ENCODE assay signal across 20 cellular contexts in genomic region chr20:50092436-50092835, GRCh38. TPM values are rescaled to one million over a fixed set of nuclear protein-coding genes. Genes with fewer than 3 reads are reported as not detected.
DNase-seq lines count a peak whose midpoint lies in the region; ATAC-seq and TF ChIP-seq lines count a peak whose summit lies in the region.
"Had no signal": no experiment of that assay in that cellular context is flagged by ENCODE, and none has a peak within 500 bp of the region (broad histone marks: within the 10 kb centered on the region; RNA-seq: fewer than 3 reads in every experiment).

No MANE protein-coding gene starts in this region.

- H3K4me3 ChIP-seq in CD4-positive, CD25-positive, alpha-beta regulatory T cell (ENCODE audit: low read depth, low read length): no peak overlapping the region
- H3K4me3 ChIP-seq in PC-3 (ENCODE audit: low read length) (no peak overlapping the region), left lung (no peak overlapping the region)
- H3K4me3 ChIP-seq: gastroesophageal sphincter, HAP-1, MG63, right atrium auricular region had no signal

- H3K36me3 Mint-ChIP-seq in CD4-positive, CD25-positive, alpha-beta regulatory T cell: peaks cover 25% of the 10 kb centered on the region
- peaks cover 12% of the 10 kb centered on the region for H3K36me3 Mint-ChIP-seq in endothelial cell (ENCODE audit: low read depth, unreplicated experiment)
- peaks cover 0 to 83% (median 11%) of the 10 kb centered on the region in 3 donors for H3K36me3 Mint-ChIP-seq in naive thymus-derived CD8-positive, alpha-beta T cell

- H3K9me3 Mint-ChIP-seq in CD4-positive, CD25-positive, alpha-beta regulatory T cell: no peaks in the 10 kb centered on the region
- no peaks in the 10 kb centered on the region for H3K9me3 Mint-ChIP-seq in endothelial cell (ENCODE audit: unreplicated experiment)
- H3K9me3 Mint-ChIP-seq in naive thymus-derived CD8-positive, alpha-beta T cell: no peaks in the 10 kb centered on the region
- H3K9me3 Mint-ChIP-seq: activated CD4-positive, alpha-beta T cell treated with anti-CD3 and anti-CD28 coated beads, Interleukin-2, amount 10 ng/mL, durations not matched to agents 7 days and 5 days; activated T-helper 1 cell treated with anti-CD3 and anti-CD28 coated beads, Interleukin-12 subunit alpha, Interleukin-12 subunit beta, Interleukin-2, Interleukin-4 antibody, amounts not matched to agents 30 ng/mL and 10 ng/mL and 1 ng/mL, durations not matched to agents 14 hours and 24 hours and 36 hours; effector memory CD8-positive, alpha-beta T cell had no signal

- H3K4me3 Mint-ChIP-seq in CD4-positive, CD25-positive, alpha-beta regulatory T cell: no peak overlapping the region
- no peak overlapping the region for H3K4me3 Mint-ChIP-seq in endothelial cell (ENCODE audit: unreplicated experiment)
- no peak overlapping the region for H3K4me3 Mint-ChIP-seq in naive thymus-derived CD8-positive, alpha-beta T cell
- H3K4me3 Mint-ChIP-seq: activated CD4-positive, alpha-beta T cell treated with anti-CD3 and anti-CD28 coated beads, Interleukin-2, amount 10 ng/mL, durations not matched to agents 7 days and 5 days; activated T-helper 1 cell treated with anti-CD3 and anti-CD28 coated beads, Interleukin-12 subunit alpha, Interleukin-12 subunit beta, Interleukin-2, Interleukin-4 antibody, amounts not matched to agents 30 ng/mL and 10 ng/mL and 1 ng/mL, durations not matched to agents 14 hours and 24 hours and 36 hours; effector memory CD8-positive, alpha-beta T cell had no signal

- H3K4me1 ChIP-seq in CD4-positive, CD25-positive, alpha-beta regulatory T cell (ENCODE audit: control insufficient read depth, insufficient read depth, low read length, poor library complexity, severe bottlenecking): no peaks in the 10 kb centered on the region
- H3K4me1 ChIP-seq in PC-3 (ENCODE audit: insufficient read depth, low read length) (peaks cover 8% of the 10 kb centered on the region), left lung (peaks cover 0 to 7% of the 10 kb centered on the region in 2 donors)
- H3K4me1 ChIP-seq: HAP-1 had no signal

- peaks cover 29% of the 10 kb centered on the region for H4K20me1 ChIP-seq in PC-3 (ENCODE audit: low read length)

- no peaks in the 10 kb centered on the region for H3K27me3 Mint-ChIP-seq in CD4-positive, CD25-positive, alpha-beta regulatory T cell
- H3K27me3 Mint-ChIP-seq in endothelial cell (ENCODE audit: unreplicated experiment): no peaks in the 10 kb centered on the region
- no peaks in the 10 kb centered on the region for H3K27me3 Mint-ChIP-seq in naive thymus-derived CD8-positive, alpha-beta T cell
- H3K27me3 Mint-ChIP-seq: activated CD4-positive, alpha-beta T cell treated with anti-CD3 and anti-CD28 coated beads, Interleukin-2, amount 10 ng/mL, durations not matched to agents 7 days and 5 days; effector memory CD8-positive, alpha-beta T cell had no signal

- no peaks in the 10 kb centered on the region for H3K27me3 ChIP-seq in CD4-positive, CD25-positive, alpha-beta regulatory T cell (ENCODE audit: control insufficient read depth, insufficient read depth, low read length)
- H3K27me3 ChIP-seq in PC-3 (ENCODE audit: low read length) (no peaks in the 10 kb centered on the region), left lung (no peaks in the 10 kb centered on the region)
- H3K27me3 ChIP-seq: gastroesophageal sphincter, MG63, right atrium auricular region had no signal

- H3K4me2 ChIP-seq in PC-3 (ENCODE audit: low read length): no peak overlapping the region

- no peak overlapping the region for H2AFZ ChIP-seq in PC-3 (ENCODE audit: low read length)

- no peak overlapping the region for H3K27ac ChIP-seq in CD4-positive, CD25-positive, alpha-beta regulatory T cell (ENCODE audit: insufficient read depth, low read length, poor library complexity, severe bottlenecking)
- H3K27ac ChIP-seq in PC-3 (ENCODE audit: low read length) (no peak overlapping the region), left lung (no peak overlapping the region)
- H3K27ac ChIP-seq: right atrium auricular region had no signal

- ATAC-seq in CD4-positive, CD25-positive, alpha-beta regulatory T cell (ENCODE audit: low read depth in 2 of 2): no peak
- ATAC-seq in PC-3: no peak
- no peak for ATAC-seq in naive thymus-derived CD8-positive, alpha-beta T cell
- no peak for ATAC-seq in GM18511 (IDR thresholded peaks at IDR 0.05; ENCODE audit: unreplicated experiment)
- no peak for ATAC-seq in left lung
- ATAC-seq: effector memory CD8-positive, alpha-beta T cell; gastroesophageal sphincter had no signal

- intact Hi-C loops in PC-3 (cut with micrococcal nuclease) (no loop called here), left lung (cut with DNase I) (no loop called here)

- H3K9ac ChIP-seq in PC-3 (ENCODE audit: low read length): no peak overlapping the region

- TF ChIP-seq CTCF in PC-3 (conservative IDR thresholded peaks at IDR 0.05; ENCODE audit: low read depth, low read length): no peak
- no peak for TF ChIP-seq CTCF in endothelial cell (IDR thresholded peaks at IDR 0.05; ENCODE audit: unreplicated experiment)
- TF ChIP-seq CTCF in left lung (IDR thresholded peaks at IDR 0.05): no peak

- CTCF ChIA-PET in PC-3 (lab: Charles Lee): interaction anchor here (0.5 kb wide), 1 partner anchor 16 kb away, joined by 3 read pairs; no protein-coding TSS in a partner anchor

- DNase-seq in CD4-positive, CD25-positive, alpha-beta regulatory T cell: no peak
- no peak for DNase-seq in PC-3
- no peak for DNase-seq in endothelial cell (ENCODE audit: low spot score)
- no peak for DNase-seq in naive thymus-derived CD8-positive, alpha-beta T cell
- no peak for DNase-seq in erythroblast (lab: John Stamatoyannopoulos, UW)
- DNase-seq in left lung: no peak
- DNase-seq in HUDEP-2 (lab: John Stamatoyannopoulos, UW; ENCODE audit: unreplicated experiment in 76 of 76): no peak
- DNase-seq: activated CD4-positive, alpha-beta T cell treated with anti-CD3 and anti-CD28 coated beads, Interleukin-2, amount 10 ng/mL, durations not matched to agents 7 days and 5 days; amygdala; effector memory CD8-positive, alpha-beta T cell; MG63; NCI-H2029; NCI-H510A treated with DMSO at 0.1 percent for 48 hours; stimulated activated CD4-positive, alpha-beta T cell treated with anti-CD3 and anti-CD28 coated beads, Interleukin-1b, Interleukin-23, amount 100 ng/mL, for 48 hours; substantia nigra had no signal

- POLR2A ChIA-PET in PC-3 (lab: Charles Lee; ENCODE audit: unreplicated experiment): interaction anchor here (0.6 kb wide), 1 partner anchor 60 kb away, joined by 6 read pairs; no protein-coding TSS in a partner anchor
- POLR2A ChIA-PET in naive thymus-derived CD8-positive, alpha-beta T cell (lab: Charles Lee): no interaction called here

- H3K9me3 ChIP-seq in CD4-positive, CD25-positive, alpha-beta regulatory T cell (ENCODE audit: control insufficient read depth in 2 of 2, low read length in 2 of 2): no peaks in the 10 kb centered on the region
- H3K9me3 ChIP-seq in PC-3 (ENCODE audit: low read length) (no peaks in the 10 kb centered on the region), left lung (no peaks in the 10 kb centered on the region)
- H3K9me3 ChIP-seq: gastroesophageal sphincter, HAP-1, MG63, right atrium auricular region had no signal

- BruUV-seq in PC-3 (replicated peaks; lab: Mats Ljungman, UMichigan): TSS peak; percentile 3

- H3K9me2 ChIP-seq in PC-3 (replicated peaks; ENCODE audit: low read length): no peaks in the 10 kb centered on the region

- peaks cover under 1 to 35% (median 23%) of the 10 kb centered on the region in 4 donors for H3K4me1 Mint-ChIP-seq in CD4-positive, CD25-positive, alpha-beta regulatory T cell
- peaks cover 3% of the 10 kb centered on the region for H3K4me1 Mint-ChIP-seq in endothelial cell (ENCODE audit: unreplicated experiment)
- peaks cover 18 to 43% (median 28%) of the 10 kb centered on the region in 4 donors for H3K4me1 Mint-ChIP-seq in naive thymus-derived CD8-positive, alpha-beta T cell

- peaks cover 82% of the 10 kb centered on the region for H3K79me2 ChIP-seq in PC-3 (ENCODE audit: low read length)

- H3K27ac Mint-ChIP-seq in CD4-positive, CD25-positive, alpha-beta regulatory T cell: peak overlapping the region in 2 of 3 donors; percentile 33 to 45
- H3K27ac Mint-ChIP-seq in endothelial cell (ENCODE audit: unreplicated experiment): peak overlapping the region; percentile 10
- H3K27ac Mint-ChIP-seq in naive thymus-derived CD8-positive, alpha-beta T cell: peak overlapping the region in 7 of 10 donors; percentile 15 to 75 (median 55)
- H3K27ac Mint-ChIP-seq: activated CD4-positive, alpha-beta T cell treated with anti-CD3 and anti-CD28 coated beads, Interleukin-2, amount 10 ng/mL, durations not matched to agents 7 days and 5 days; activated T-helper 1 cell treated with anti-CD3 and anti-CD28 coated beads, Interleukin-12 subunit alpha, Interleukin-12 subunit beta, Interleukin-2, Interleukin-4 antibody, amounts not matched to agents 30 ng/mL and 10 ng/mL and 1 ng/mL, durations not matched to agents 14 hours and 24 hours and 36 hours had no signal

- no peak for TF ChIP-seq POLR2A in erythroblast (IDR thresholded peaks at IDR 0.05; ENCODE audit: low read length)

- peaks cover 51% of the 10 kb centered on the region for H3K36me3 ChIP-seq in CD4-positive, CD25-positive, alpha-beta regulatory T cell (ENCODE audit: control insufficient read depth, insufficient read depth, low read length)
- H3K36me3 ChIP-seq in PC-3 (ENCODE audit: low read depth, low read length) (peaks cover 57% of the 10 kb centered on the region), left lung (peaks cover 0 to 65% of the 10 kb centered on the region in 2 donors)

- no peaks in the 10 kb centered on the region for H3F3A ChIP-seq in PC-3 (ENCODE audit: low read length, unreplicated experiment)

RNA-seq across cellular contexts. Expression of gene UBE2V1, which starts 20.5 kb away (rescaled TPM):
- 124 TPM for total RNA-seq in CD4-positive, CD25-positive, alpha-beta regulatory T cell
- 100 to 1,000 TPM; 115 to 130 (median 127) TPM for polyA plus RNA-seq in CD4-positive, CD25-positive, alpha-beta regulatory T cell
- 118 and 119 TPM in 2 replicates for total RNA-seq in PC-3 (2014; rRNA removed)
- 223 TPM for total RNA-seq in endothelial cell (ENCODE audit: unreplicated experiment)
- total RNA-seq in naive thymus-derived CD8-positive, alpha-beta T cell: 100 to 1,000 TPM; 154 to 165 TPM
- polyA plus RNA-seq in naive thymus-derived CD8-positive, alpha-beta T cell: 100 to 1,000 TPM; 141 to 155 (median 148) TPM
- 10 to 100 TPM; 72.6 to 74.6 TPM for total RNA-seq in left lung
